17 cellular contexts compared by ENCODE assay signal in genomic region chr1:170776777-170777176, GRCh38.
DNase-seq lines count a peak whose midpoint lies in the region; ATAC-seq, FAIRE-seq and TF ChIP-seq lines count a peak whose summit lies in the region.
"Had no signal": no experiment of that assay in that cellular context is flagged by ENCODE, and none has a peak within 500 bp of the region (broad histone marks: within the 10 kb centered on the region; RNA-seq: fewer than 3 reads in every experiment).

No MANE protein-coding gene starts in this region.

- ATAC-seq in Right ventricle myocardium inferior (peak; percentile 84), K562 (no peak), left ventricle myocardium superior (peak; percentile 84)
- no peak for ATAC-seq in activated naive CD4-positive, alpha-beta T cell treated with anti-CD3 and anti-CD28 coated beads, Interleukin-2, amount 50 U/mL, for 72 hours

- no peak for TF ChIP-seq EP300 in K562 (IDR thresholded peaks at IDR 0.05; ENCODE audit: low read length)

- CTCF ChIA-PET in K562 (lab: Yijun Ruan, JAX; ENCODE audit: low intra/inter-chr PET ratio): no interaction called here

- no peaks in the 10 kb centered on the region for H4K20me1 ChIP-seq in K562 (replicated peaks; ENCODE audit: control insufficient read depth, insufficient read depth, low read length)

- H3K9me3 ChIP-seq in right atrium auricular region: no peaks in the 10 kb centered on the region
- H3K9me3 ChIP-seq in K562 (replicated peaks; ENCODE audit: control insufficient read depth, insufficient read depth, low read depth, low read length): no peaks in the 10 kb centered on the region; the same call in 1 of the 2 replicates
- H3K9me3 ChIP-seq: Caco-2 had no signal

- no peak overlapping the region for H3K27ac ChIP-seq in right atrium auricular region
- H3K27ac ChIP-seq in K562 (ENCODE audit: extremely low read depth, low read depth, low read length): no peak overlapping the region
- H3K27ac ChIP-seq: HL-60 had no signal

- BruUV-seq in K562 (replicated peaks; lab: Mats Ljungman, UMichigan): no TSS peak

- no peak for TF ChIP-seq RAD21 in K562 (CRISPR knock-in tag; conservative IDR thresholded peaks at IDR 0.05 in 1 of 2, IDR thresholded peaks at IDR 0.05 in 1 of 2)

- no peak for DNase-seq in Right ventricle myocardium inferior (ENCODE audit: missing footprints)
- no peak for DNase-seq in right atrium auricular region (ENCODE audit: low spot score)
- DNase-seq in K562 (ENCODE audit: extremely low read depth in 1 of 4, low spot score in 3 of 4): no peak
- DNase-seq in left ventricle myocardium superior: no peak
- DNase-seq in NCI-H345 (lab: John Stamatoyannopoulos, UW): no peak
- DNase-seq in NCI-H2107 (lab: John Stamatoyannopoulos, UW): no peak
- no peak for DNase-seq in middle frontal gyrus (ENCODE audit: extremely low spot score, low spot score)
- no peak for DNase-seq in activated naive CD4-positive, alpha-beta T cell treated with anti-CD3 and anti-CD28 coated beads, Interleukin-2, amount 50 U/mL, for 72 hours (ENCODE audit: low spot score in 2 of 2)
- DNase-seq: 8988T; Caco-2; CD4-positive, alpha-beta T cell; GF-D8; H7; NCI-H1436; NCI-H1930; SHP77 treated with DMSO at 0.1 percent for 48 hours had no signal

- H3K9me3 Mint-ChIP-seq in activated naive CD4-positive, alpha-beta T cell treated with anti-CD3 and anti-CD28 coated beads, Interleukin-2, amount 50 U/mL, for 72 hours: peaks cover 5 to 7% of the 10 kb centered on the region in 2 donors

- in situ Hi-C loops in K562 (cut with MboI): no loop called here

- no peak overlapping the region for H3K27ac Mint-ChIP-seq in activated naive CD4-positive, alpha-beta T cell treated with anti-CD3 and anti-CD28 coated beads, Interleukin-2, amount 50 U/mL, for 72 hours
- H3K27ac Mint-ChIP-seq: CD4-positive, alpha-beta T cell had no signal

- no peak for TF ChIP-seq POLR2A in K562 (conservative IDR thresholded peaks at IDR 0.05)

- no peaks in the 10 kb centered on the region for H3K4me1 ChIP-seq in right atrium auricular region
- H3K4me1 ChIP-seq in K562 (replicated peaks in 1 of 2; ENCODE audit: control insufficient read depth in 2 of 2, insufficient read depth in 2 of 2, low read length in 2 of 2): no peaks in the 10 kb centered on the region

- no peak overlapping the region for H3K4me2 ChIP-seq in K562 (ENCODE audit: insufficient read depth, low read length)

- intact Hi-C loops in Right ventricle myocardium inferior (cut with DNase I): no loop called here
- intact Hi-C loops in K562 (cut with micrococcal nuclease): no loop called here
- intact Hi-C loops in left ventricle myocardium superior (cut with micrococcal nuclease): no loop called here

- H3K9me1 ChIP-seq in K562 (ENCODE audit: control insufficient read depth, insufficient read depth, low read length): no peaks in the 10 kb centered on the region

- TF ChIP-seq CTCF in right atrium auricular region (IDR thresholded peaks at IDR 0.05) (no peak), K562 (IDR thresholded peaks at IDR 0.05 in 2 of 3, conservative IDR thresholded peaks at IDR 0.05 in 1 of 3; ENCODE audit: insufficient read depth in 2 of 3, low read depth in 1 of 3, low read length in 3 of 3) (no peak)

- no peaks in the 10 kb centered on the region for H3K36me3 Mint-ChIP-seq in activated naive CD4-positive, alpha-beta T cell treated with anti-CD3 and anti-CD28 coated beads, Interleukin-2, amount 50 U/mL, for 72 hours

- H3K36me3 ChIP-seq in right atrium auricular region (no peaks in the 10 kb centered on the region), K562 (ENCODE audit: control insufficient read depth, insufficient read depth, low read length) (no peaks in the 10 kb centered on the region)

- POLR2A ChIA-PET in K562 (lab: Yijun Ruan, JAX): no interaction called here

- H3K79me2 ChIP-seq in K562 (ENCODE audit: control insufficient read depth, insufficient read depth, low read length): no peaks in the 10 kb centered on the region

- H3K9ac ChIP-seq in K562 (ENCODE audit: insufficient read depth in 1 of 2, low read depth in 2 of 2, low read length in 2 of 2): no peak overlapping the region

- 0% methylated on average over 3 of the region's 3 CpGs for WGBS in K562 (ENCODE audit: insufficient coverage, low coverage, missing lambda C conversion rate)

- H2AFZ ChIP-seq in K562 (ENCODE audit: low read depth, low read length): no peak overlapping the region

- no peaks in the 10 kb centered on the region for H3K27me3 ChIP-seq in right atrium auricular region
- no peaks in the 10 kb centered on the region for H3K27me3 ChIP-seq in K562 (ENCODE audit: control insufficient read depth in 2 of 2, insufficient read depth in 2 of 2, low read length in 2 of 2)

- peak; percentile 44 for FAIRE-seq in K562 (lab: Jason Lieb, UNC)

- H3K4me3 ChIP-seq in right atrium auricular region: no peak overlapping the region
- no peak overlapping the region for H3K4me3 ChIP-seq in K562

TF ChIP-seq in K562, 482 proteins besides CTCF, POLR2A, EP300 and RAD21:
- TF ChIP-seq HDGF (IDR thresholded peaks at IDR 0.05) (no peak), SETDB1 (IDR thresholded peaks at IDR 0.05; ENCODE audit: low read length) (no peak), PHF20 (IDR thresholded peaks at IDR 0.05; ENCODE audit: partially characterized antibody) (no peak), TAF9B (IDR thresholded peaks at IDR 0.05; ENCODE audit: partially characterized antibody) (no peak), SUPT5H (IDR thresholded peaks at IDR 0.05) (no peak), ARID1B (IDR thresholded peaks at IDR 0.05) (no peak), DMBX1 (CRISPR knock-in tag; IDR thresholded peaks at IDR 0.05; ENCODE audit: borderline replicate concordance) (no peak), CTBP1 (IDR thresholded peaks at IDR 0.05; ENCODE audit: borderline replicate concordance) (no peak), CEBPB (tag; IDR thresholded peaks at IDR 0.05) (no peak), SNRNP70 (optimal IDR thresholded peaks at IDR 0.05; ENCODE audit: low read depth, low read length) (no peak), CXXC5 (CRISPR knock-in tag; IDR thresholded peaks at IDR 0.05) (no peak), ZNF449 (CRISPR knock-in tag; IDR thresholded peaks at IDR 0.05) (no peak), ZKSCAN1 (IDR thresholded peaks at IDR 0.05; ENCODE audit: low read depth, low read length) (no peak), ZNF408 (CRISPR knock-in tag; IDR thresholded peaks at IDR 0.05; ENCODE audit: low read depth) (no peak)
- TF ChIP-seq, protein P1, sequence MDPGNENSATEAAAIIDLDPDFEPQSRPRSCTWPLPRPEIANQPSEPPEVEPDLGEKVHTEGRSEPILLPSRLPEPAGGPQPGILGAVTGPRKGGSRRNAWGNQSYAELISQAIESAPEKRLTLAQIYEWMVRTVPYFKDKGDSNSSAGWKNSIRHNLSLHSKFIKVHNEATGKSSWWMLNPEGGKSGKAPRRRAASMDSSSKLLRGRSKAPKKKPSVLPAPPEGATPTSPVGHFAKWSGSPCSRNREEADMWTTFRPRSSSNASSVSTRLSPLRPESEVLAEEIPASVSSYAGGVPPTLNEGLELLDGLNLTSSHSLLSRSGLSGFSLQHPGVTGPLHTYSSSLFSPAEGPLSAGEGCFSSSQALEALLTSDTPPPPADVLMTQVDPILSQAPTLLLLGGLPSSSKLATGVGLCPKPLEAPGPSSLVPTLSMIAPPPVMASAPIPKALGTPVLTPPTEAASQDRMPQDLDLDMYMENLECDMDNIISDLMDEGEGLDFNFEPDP (CRISPR knock-in tag; IDR thresholded peaks at IDR 0.05): no peak

Comparison
In these comparisons a context has a peak if more than half of its experiments do, and no peak if none do; other contexts are left out.
1. ATAC-seq: peak in Right ventricle myocardium inferior (single experiment) and left ventricle myocardium superior (single experiment); none in K562 (single experiment) and activated naive CD4-positive, alpha-beta T cell treated with anti-CD3 and anti-CD28 coated beads, Interleukin-2, amount 50 U/mL, for 72 hours (0 of 2).